In genomic region chr5:65742565-65743231, GRCh38 we compare ENCODE assay signal across 9 cellular contexts. TPM values are rescaled to one million over a fixed set of nuclear protein-coding genes. Genes with fewer than 3 reads are reported as not detected.
DNase-seq lines count a peak whose midpoint lies in the region; ATAC-seq and TF ChIP-seq lines count a peak whose summit lies in the region.
"Had no signal": no experiment of that assay in that cellular context is flagged by ENCODE, and none has a peak within 500 bp of the region (broad histone marks: within the 10 kb centered on the region; RNA-seq: fewer than 3 reads in every experiment).

No MANE protein-coding gene starts in this region.

- 0 out of 5 replicates have a peak, but pooled peaks cover 0 to 2% of the 10 kb centered on the region in 2 experiments for H3K9me3 Mint-ChIP-seq in H9
- H3K9me3 Mint-ChIP-seq in activated CD4-positive, alpha-beta T cell treated with anti-CD3 and anti-CD28 coated beads, Interleukin-2, amount 10 ng/mL, durations not matched to agents 24 days and 14 days, result no peaks in the 10 kb centered on the region
- peaks cover 0 to 3% of the 10 kb centered on the region in 2 donors for H3K9me3 Mint-ChIP-seq in stimulated activated naive CD8-positive, alpha-beta T cell treated with anti-CD3 and anti-CD28 coated beads, Interleukin-15, amount 100 ng/mL, for 72 hours

- H3K79me1 ChIP-seq in H9 (ENCODE audit: insufficient read depth, low read depth, low read length, poor library complexity, severe bottlenecking), result no peaks in the 10 kb centered on the region

- no TSS peak for BruUV-seq in A673 (replicated peaks; lab: Mats Ljungman, UMichigan)

- no peak overlapping the region for H2BK120ac ChIP-seq in H9 (ENCODE audit: low read depth, low read length, poor library complexity, severe bottlenecking)

- TF ChIP-seq CTCF in A673 (conservative IDR thresholded peaks at IDR 0.05; ENCODE audit: low read depth, low read length), result peak; percentile 67
- peak; percentile 67 for TF ChIP-seq CTCF in H9 (conservative IDR thresholded peaks at IDR 0.05)

- peaks cover 0 to 21% (median 15%) of the 10 kb centered on the region in 3 experiments; a peak in 6 of 7 replicates for H3K36me3 Mint-ChIP-seq in H9 (ENCODE audit: insufficient read depth in 1 of 3, low read depth in 3 of 3)
- peaks cover 1% of the 10 kb centered on the region for H3K36me3 Mint-ChIP-seq in activated CD4-positive, alpha-beta T cell treated with anti-CD3 and anti-CD28 coated beads, Interleukin-2, amount 10 ng/mL, durations not matched to agents 24 days and 14 days (ENCODE audit: low read depth)
- H3K36me3 Mint-ChIP-seq: T-cell had no signal

- H3K4ac ChIP-seq in H9 (ENCODE audit: low read depth, low read length), result no peak overlapping the region

- no peaks in the 10 kb centered on the region for H3K4me1 Mint-ChIP-seq in H9
- peaks cover 8% of the 10 kb centered on the region for H3K4me1 Mint-ChIP-seq in activated CD4-positive, alpha-beta T cell treated with anti-CD3 and anti-CD28 coated beads, Interleukin-2, amount 10 ng/mL, durations not matched to agents 24 days and 14 days
- H3K4me1 Mint-ChIP-seq in stimulated activated naive CD8-positive, alpha-beta T cell treated with anti-CD3 and anti-CD28 coated beads, Interleukin-15, amount 100 ng/mL, for 72 hours, result peaks cover 6% of the 10 kb centered on the region

- intact Hi-C loops in A673 (cut with micrococcal nuclease; ENCODE audit: unreplicated experiment), result loop anchor here (5.0 kb wide), 1 partner anchor 430 kb away; no protein-coding TSS in a partner anchor
- intact Hi-C loops in activated CD4-positive, alpha-beta T cell treated with anti-CD3 and anti-CD28 coated beads, Interleukin-2, amount 10 ng/mL, durations not matched to agents 24 days and 14 days (cut with micrococcal nuclease), result loop anchor here (1.0 to 2.0 kb wide), 2 partner anchors 182 to 260 kb away; no protein-coding TSS in a partner anchor

- no peak overlapping the region for H3K56ac ChIP-seq in H9 (ENCODE audit: insufficient read length, low read depth, low read length)

- no peak overlapping the region for H2AFZ ChIP-seq in H9 (ENCODE audit: low read length)

- H3K36me3 ChIP-seq in A673 (ENCODE audit: insufficient read depth, low read length, poor library complexity, severe bottlenecking), result no peaks in the 10 kb centered on the region
- H3K36me3 ChIP-seq in MG63, result no peaks in the 10 kb centered on the region; the same call in 1 of the 2 replicates

- H3K27ac ChIP-seq in A673 (ENCODE audit: low read depth, low read length, poor library complexity, severe bottlenecking) (no peak overlapping the region), H9 (ENCODE audit: insufficient read length, low read depth, low read length) (no peak overlapping the region)

- H3K27ac Mint-ChIP-seq in H9, result no peak overlapping the region
- no peak overlapping the region for H3K27ac Mint-ChIP-seq in activated CD4-positive, alpha-beta T cell treated with anti-CD3 and anti-CD28 coated beads, Interleukin-2, amount 10 ng/mL, durations not matched to agents 24 days and 14 days
- no peak overlapping the region for H3K27ac Mint-ChIP-seq in stimulated activated naive CD8-positive, alpha-beta T cell treated with anti-CD3 and anti-CD28 coated beads, Interleukin-15, amount 100 ng/mL, for 72 hours
- H3K27ac Mint-ChIP-seq: T-cell had no signal

- H3K18ac ChIP-seq in H9 (ENCODE audit: insufficient read length, low read depth, low read length), result no peak overlapping the region

- H3K27me3 ChIP-seq in A673 (replicated peaks; ENCODE audit: insufficient read depth, low read depth, low read length, poor library complexity) (no peaks in the 10 kb centered on the region), H9 (ENCODE audit: insufficient read depth, low read length) (no peaks in the 10 kb centered on the region), MG63 (no peaks in the 10 kb centered on the region)

- ATAC-seq in stimulated activated naive CD8-positive, alpha-beta T cell treated with anti-CD3 and anti-CD28 coated beads, Interleukin-15, amount 100 ng/mL, for 72 hours, result peak; percentile 93

- no peak overlapping the region for H3K23ac ChIP-seq in H9 (ENCODE audit: insufficient read length, low read depth, low read length)

- no peak overlapping the region for H3K9ac ChIP-seq in H9 (ENCODE audit: extremely low read depth, insufficient read length, low read length)

- H2AK5ac ChIP-seq in H9 (ENCODE audit: insufficient read length, low read length), result no peak overlapping the region

- no peaks in the 10 kb centered on the region for H3K9me3 ChIP-seq in A673 (ENCODE audit: low read depth, low read length, poor library complexity, severe bottlenecking)
- H3K9me3 ChIP-seq in H9 (ENCODE audit: control insufficient read depth, low read depth, low read length), result no peaks in the 10 kb centered on the region
- H3K9me3 ChIP-seq in MG63, result peaks cover 5% of the 10 kb centered on the region; the same call in 1 of the 2 replicates

- no CpG with 5 or more reads among the region's 4 CpGs for WGBS in H9 (ENCODE audit: extremely low coverage, insufficient read length, low lambda C conversion rate)

- no peak overlapping the region for H3K14ac ChIP-seq in H9 (ENCODE audit: insufficient read depth, low read length)

- no peak overlapping the region for H2BK15ac ChIP-seq in H9 (ENCODE audit: low read depth, low read length)

- POLR2A ChIA-PET in A673 (lab: Charles Lee; ENCODE audit: low non-redundant PET), result no interaction called here

- no peak overlapping the region for H3T11ph ChIP-seq in H9 (ENCODE audit: low read length)

- CTCF ChIA-PET in A673 (lab: Charles Lee), result no interaction called here

- no peaks in the 10 kb centered on the region for H4K20me1 ChIP-seq in H9 (ENCODE audit: control insufficient read depth, insufficient read depth, insufficient read length)

- H3K4me2 ChIP-seq in H9 (ENCODE audit: insufficient read depth, insufficient read length, low read length), result no peak overlapping the region

- peaks cover 32% of the 10 kb centered on the region; the same call in 1 of the 2 replicates for H3K79me2 ChIP-seq in H9 (ENCODE audit: insufficient read depth, low read length)

- no peaks in the 10 kb centered on the region for H3K23me2 ChIP-seq in H9 (ENCODE audit: insufficient read length, low read depth, low read length, poor library complexity, severe bottlenecking)

- H3K27me3 Mint-ChIP-seq in H9 (ENCODE audit: low read depth), result no peaks in the 10 kb centered on the region
- H3K27me3 Mint-ChIP-seq in activated CD4-positive, alpha-beta T cell treated with anti-CD3 and anti-CD28 coated beads, Interleukin-2, amount 10 ng/mL, durations not matched to agents 24 days and 14 days, result no peaks in the 10 kb centered on the region
- no peaks in the 10 kb centered on the region for H3K27me3 Mint-ChIP-seq in stimulated activated naive CD8-positive, alpha-beta T cell treated with anti-CD3 and anti-CD28 coated beads, Interleukin-15, amount 100 ng/mL, for 72 hours
- H3K27me3 Mint-ChIP-seq: T-cell had no signal

- H2BK12ac ChIP-seq in H9 (ENCODE audit: insufficient read length, low read depth, low read length), result no peak overlapping the region

- no peak overlapping the region for H2BK20ac ChIP-seq in H9 (ENCODE audit: low read depth, low read length, poor library complexity, severe bottlenecking)

- DNase-seq in A673 (ENCODE audit: low spot score), result peak; percentile 71
- DNase-seq in GM04503 (ENCODE audit: low read depth), result peak; percentile 62
- DNase-seq in H9, result no peak
- peak; percentile 31 for DNase-seq in MG63
- DNase-seq in activated CD4-positive, alpha-beta T cell treated with anti-CD3 and anti-CD28 coated beads, Interleukin-2, amount 10 ng/mL, durations not matched to agents 24 days and 14 days, result peak; percentile 72
- peak; percentile 41 for DNase-seq in germinal center (ENCODE audit: low spot score)
- DNase-seq in stimulated activated naive CD8-positive, alpha-beta T cell treated with anti-CD3 and anti-CD28 coated beads, Interleukin-15, amount 100 ng/mL, for 72 hours, result peak in 1 of 2 donors; percentile 34
- DNase-seq in stimulated activated CD4-positive, alpha-beta T cell treated with anti-CD3 and anti-CD28 coated beads, Interleukin-2, amount 100 ng/mL, for 48 hours, result no peak

- H4K91ac ChIP-seq in H9 (ENCODE audit: insufficient read length, low read depth, low read length), result no peak overlapping the region

- H4K8ac ChIP-seq in H9 (replicated peaks; ENCODE audit: insufficient read length, low read depth, low read length), result no peak overlapping the region

- H3K4me3 Mint-ChIP-seq in H9, result no peak overlapping the region
- H3K4me3 Mint-ChIP-seq in activated CD4-positive, alpha-beta T cell treated with anti-CD3 and anti-CD28 coated beads, Interleukin-2, amount 10 ng/mL, durations not matched to agents 24 days and 14 days, result no peak overlapping the region
- no peak overlapping the region for H3K4me3 Mint-ChIP-seq in stimulated activated naive CD8-positive, alpha-beta T cell treated with anti-CD3 and anti-CD28 coated beads, Interleukin-15, amount 100 ng/mL, for 72 hours
- H3K4me3 Mint-ChIP-seq: T-cell had no signal

- H4K5ac ChIP-seq in H9 (ENCODE audit: insufficient read length, low read depth, low read length), result no peak overlapping the region

- H3K4me3 ChIP-seq in A673 (ENCODE audit: low read depth, low read length, poor library complexity, severe bottlenecking), result no peak overlapping the region
- no peak overlapping the region for H3K4me3 ChIP-seq in MG63

- H3K4me1 ChIP-seq in A673 (ENCODE audit: insufficient read depth, low read length, poor library complexity, severe bottlenecking), result no peaks in the 10 kb centered on the region
- H3K4me1 ChIP-seq in H9 (ENCODE audit: insufficient read depth, low read length), result no peaks in the 10 kb centered on the region; the same call in 1 of the 2 replicates

- H2BK5ac ChIP-seq in H9 (ENCODE audit: insufficient read length, low read length), result no peak overlapping the region

RNA-seq across cellular contexts. Expression of gene NLN, which starts 20.7 kb away (rescaled TPM):
- total RNA-seq in A673 (2021) (95.2 and 99.9 TPM in 2 replicates), H9 (2021) (126 and 137 TPM in 2 replicates)
- total RNA-seq in MG63 (2014; rRNA removed; shearing (Covaris generic); ENCODE audit: low replicate concordance), result 47.8 and 64.6 TPM in 2 replicates
- 28.0 and 30.7 TPM in 2 replicates for total RNA-seq in activated CD4-positive, alpha-beta T cell treated with anti-CD3 and anti-CD28 coated beads, Interleukin-2, amount 10 ng/mL, durations not matched to agents 24 days and 14 days

RNA-seq across cellular contexts. Expression of gene SGTB, which starts 20.8 kb away (rescaled TPM):
- total RNA-seq in A673 (2021), result 19.1 and 19.8 TPM in 2 replicates
- 18.7 and 19.6 TPM in 2 replicates for total RNA-seq in H9 (2021)
- 11.3 and 30.2 TPM in 2 replicates for total RNA-seq in MG63 (2014; rRNA removed; shearing (Covaris generic); ENCODE audit: low replicate concordance)
- total RNA-seq in activated CD4-positive, alpha-beta T cell treated with anti-CD3 and anti-CD28 coated beads, Interleukin-2, amount 10 ng/mL, durations not matched to agents 24 days and 14 days, result 10.0 and 10.3 TPM in 2 replicates

Comparison
In these comparisons a context has a peak if more than half of its experiments do, and no peak if none do; other contexts are left out.
1. DNase-seq: peak in A673 (single experiment), GM04503 (single experiment), MG63 (single experiment), activated CD4-positive, alpha-beta T cell treated with anti-CD3 and anti-CD28 coated beads, Interleukin-2, amount 10 ng/mL, durations not matched to agents 24 days and 14 days (single experiment) and germinal center (single experiment); none in H9 (single experiment) and stimulated activated CD4-positive, alpha-beta T cell treated with anti-CD3 and anti-CD28 coated beads, Interleukin-2, amount 100 ng/mL, for 48 hours (0 of 2).